ENCODE assay signal across 36 cellular contexts in genomic region chr2:179470102-179470501, GRCh38.
"Had no signal": no experiment of that assay in that cellular context is flagged by ENCODE, and none has a peak within 500 bp of the region (broad histone marks: within the 10 kb centered on the region; RNA-seq: fewer than 3 reads in every experiment).

No MANE protein-coding gene starts in this region.

- H3K4me3 ChIP-seq: Peyer's patch, SJSA1 had no signal

- H3K27me3 Mint-ChIP-seq: activated CD4-positive, alpha-beta T cell treated with anti-CD3 and anti-CD28 coated beads, Interleukin-2, amount 10 ng/mL, durations not matched to agents 24 days and 14 days had no signal

- H3K9ac ChIP-seq: KMS-11, SK-N-SH had no signal

- H3K4me1 Mint-ChIP-seq: activated B cell treated with CpG ODN at 0.5 μM for 24 hours; activated CD4-positive, alpha-beta T cell treated with anti-CD3 and anti-CD28 coated beads, Interleukin-2, amount 10 ng/mL, durations not matched to agents 24 days and 14 days; activated naive CD4-positive, alpha-beta T cell treated with anti-CD3 and anti-CD28 coated beads, Interleukin-2, amount 50 U/mL, for 24 hours; activated naive CD8-positive, alpha-beta T cell treated with anti-CD3 and anti-CD28 coated beads, Interleukin-2, amount 50 U/mL, for 24 hours; activated T-helper 17 cell treated with anti-CD3 and anti-CD28 coated beads, Interleukin-2, amount 50 U/mL, for 72 hours had no signal

- DNase-seq: activated B cell treated with CpG ODN at 0.5 μM for 24 hours; activated CD4-positive, alpha-beta T cell treated with anti-CD3 and anti-CD28 coated beads, Interleukin-2, amount 10 ng/mL, durations not matched to agents 24 days and 14 days; activated CD4-positive, alpha-beta T cell treated with anti-CD3 and anti-CD28 coated beads, Interleukin-2, amount 50 U/mL, for 4 hours; activated CD4-positive, CD25-positive, alpha-beta regulatory T cell treated with anti-CD3 and anti-CD28 coated beads, Interleukin-2, amount 50 U/mL, for 72 hours; activated CD8-positive, alpha-beta T cell treated with anti-CD3 and anti-CD28 coated beads for 36 hours; activated effector memory CD4-positive, alpha-beta T cell treated with anti-CD3 and anti-CD28 coated beads, Interleukin-2, amount 50 U/mL, for 16 hours; activated naive CD4-positive, alpha-beta T cell; activated naive CD8-positive, alpha-beta T cell treated with anti-CD3 and anti-CD28 coated beads, Interleukin-2, amount 50 U/mL, for 24 hours; activated T-cell treated with anti-CD3 and anti-CD28 coated beads, Interleukin-2, amount 50 U/mL, for 1 hour; activated T-cell treated with anti-CD3 and anti-CD28 coated beads, Interleukin-2, amount 50 U/mL, for 72 hours; anterior cingulate cortex; caudate nucleus; cerebellar nuclear complex; MM.1S; MV-4-11; NCI-H1092; NCI-H1436 treated with DMSO at 0.1 percent for 48 hours; NCI-H1694 treated with DMSO at 0.1 percent for 48 hours; NCI-H2029; NCI-H2171; NCI-H510A; NCI-H526; NCI-H748 treated with DMSO at 0.1 percent for 48 hours; NK-92 treated with Interleukin-12 subunit alpha and Interleukin-12 subunit beta, amount 100 ng/mL, for 24 hours; PC-3; Peyer's patch; RPMI8226; SHP77 treated with DMSO at 0.1 percent for 48 hours; SK-N-SH had no signal

- H3K4me2 ChIP-seq: KMS-11, SK-N-SH had no signal

- H3K9me3 ChIP-seq: Peyer's patch, SJSA1, SK-N-SH had no signal

- H3K4me1 ChIP-seq: Peyer's patch had no signal

- H3K27ac Mint-ChIP-seq: activated B cell treated with CpG ODN at 0.5 μM for 24 hours; activated CD4-positive, alpha-beta T cell treated with anti-CD3 and anti-CD28 coated beads, Interleukin-2, amount 10 ng/mL, durations not matched to agents 24 days and 14 days; activated CD8-positive, alpha-beta T cell treated with anti-CD3 and anti-CD28 coated beads for 36 hours; activated naive CD4-positive, alpha-beta T cell treated with anti-CD3 and anti-CD28 coated beads, Interleukin-2, amount 50 U/mL, for 24 hours; activated naive CD8-positive, alpha-beta T cell treated with anti-CD3 and anti-CD28 coated beads, Interleukin-2, amount 50 U/mL, for 24 hours; activated T-cell treated with anti-CD3 and anti-CD28 coated beads, Interleukin-2, amount 50 U/mL, for 72 hours; activated T-helper 17 cell treated with anti-CD3 and anti-CD28 coated beads, Interleukin-2, amount 50 U/mL, for 72 hours; brain; T-helper 1 cell treated with Interleukin-12 subunit alpha and Interleukin-12 subunit beta and Interleukin-4 antibody, amounts not matched to agents 30 μg/mL and 1 μg/mL, for 36 hours; T-helper 2 cell treated with Interferon-gamma antibody and Interleukin-4, amounts not matched to agents 5 μg/mL and 100 μg/mL, for 36 hours had no signal

- H3K27me3 ChIP-seq: Peyer's patch, SJSA1 had no signal

- H3K9me2 ChIP-seq: SK-N-SH had no signal

- H3K36me3 Mint-ChIP-seq: activated naive CD4-positive, alpha-beta T cell treated with anti-CD3 and anti-CD28 coated beads, Interleukin-2, amount 50 U/mL, for 24 hours; brain had no signal

- H3K4me3 Mint-ChIP-seq: activated B cell treated with CpG ODN at 0.5 μM for 24 hours; activated CD4-positive, alpha-beta T cell treated with anti-CD3 and anti-CD28 coated beads, Interleukin-2, amount 10 ng/mL, durations not matched to agents 24 days and 14 days; activated CD8-positive, alpha-beta T cell treated with anti-CD3 and anti-CD28 coated beads for 36 hours; activated naive CD4-positive, alpha-beta T cell treated with anti-CD3 and anti-CD28 coated beads, Interleukin-2, amount 50 U/mL, for 24 hours; activated naive CD8-positive, alpha-beta T cell treated with anti-CD3 and anti-CD28 coated beads, Interleukin-2, amount 50 U/mL, for 24 hours; activated T-cell treated with anti-CD3 and anti-CD28 coated beads, Interleukin-2, amount 50 U/mL, for 72 hours; activated T-helper 17 cell treated with anti-CD3 and anti-CD28 coated beads, Interleukin-2, amount 50 U/mL, for 72 hours; brain; T-helper 1 cell treated with Interleukin-12 subunit alpha and Interleukin-12 subunit beta and Interleukin-4 antibody, amounts not matched to agents 30 μg/mL and 1 μg/mL, for 36 hours; T-helper 2 cell treated with Interferon-gamma antibody and Interleukin-4, amounts not matched to agents 5 μg/mL and 100 μg/mL, for 36 hours had no signal

- H3K9me3 Mint-ChIP-seq: activated CD4-positive, alpha-beta T cell treated with anti-CD3 and anti-CD28 coated beads, Interleukin-2, amount 10 ng/mL, durations not matched to agents 24 days and 14 days; activated CD8-positive, alpha-beta T cell treated with anti-CD3 and anti-CD28 coated beads for 36 hours; activated naive CD8-positive, alpha-beta T cell treated with anti-CD3 and anti-CD28 coated beads, Interleukin-2, amount 50 U/mL, for 24 hours; T-helper 2 cell treated with Interferon-gamma antibody and Interleukin-4, amounts not matched to agents 5 μg/mL and 100 μg/mL, for 36 hours had no signal

- H3K36me3 ChIP-seq: Peyer's patch, SJSA1 had no signal

- H3K27ac ChIP-seq: KMS-11, Peyer's patch, SJSA1 had no signal
